Comparison of ENCODE assay signal across 1 cellular context in genomic region chr20:62843656-62844055, GRCh38.
TF ChIP-seq lines count a peak whose summit lies in the region.

No MANE protein-coding gene starts in this region.

TF ChIP-seq in GM12878, 131 proteins besides CTCF, POLR2A, EP300 and RAD21:
- no peak for TF ChIP-seq CEBPB (IDR thresholded peaks at IDR 0.05; ENCODE audit: borderline replicate concordance in 1 of 2, low read depth in 2 of 2, low read length in 2 of 2)
- TF ChIP-seq SMAD1 (IDR thresholded peaks at IDR 0.05; ENCODE audit: low read depth, partially characterized antibody): no peak
- TF ChIP-seq BCL3 (IDR thresholded peaks at IDR 0.05; ENCODE audit: borderline replicate concordance, insufficient read depth, low read depth, low read length, poor library complexity, severe bottlenecking): peak; percentile 25
- no peak for TF ChIP-seq ZNF592 (IDR thresholded peaks at IDR 0.05)
